ENCODE assay signal across 1 cellular context in genomic region chr17:42275527-42276358, GRCh38.
TF ChIP-seq lines count a peak whose summit lies in the region.

No MANE protein-coding gene starts in this region.

TF ChIP-seq in IMR-90, 13 proteins besides CTCF, POLR2A, EP300 and RAD21:
- TF ChIP-seq CHD1 (IDR thresholded peaks at IDR 0.05; ENCODE audit: low read depth, low read length) (no peak), MXI1 (IDR thresholded peaks at IDR 0.05; ENCODE audit: borderline replicate concordance, low read depth, low read length) (0 out of 2 replicates have a peak, but pooled peaks have one; percentile 31)
